8 cellular contexts compared by ENCODE assay signal in genomic region chr9:91164724-91165520, GRCh38.
DNase-seq lines count a peak whose midpoint lies in the region; ATAC-seq and TF ChIP-seq lines count a peak whose summit lies in the region.

No MANE protein-coding gene starts in this region.

- H3K4me3 Mint-ChIP-seq in activated T-helper 2 cell treated with anti-CD3 and anti-CD28 coated beads, Interferon-gamma antibody, Interleukin-2, Interleukin-4, amounts not matched to agents 10 μg/mL and 5 μg/mL and 100 μg/mL, durations not matched to agents 14 hours and 24 hours and 36 hours (ENCODE audit: low read depth) = peak overlapping the region; percentile 84

- H3K4me1 ChIP-seq in Peyer's patch (peaks cover 9 to 52% (median 20%) of the 10 kb centered on the region in 4 donors), skeletal muscle satellite cell (ENCODE audit: control insufficient read depth, insufficient read depth, low read length) (peaks cover 42% of the 10 kb centered on the region)

- H3K4me2 ChIP-seq in skeletal muscle satellite cell (ENCODE audit: low read length) = peak overlapping the region; percentile 59

- peaks cover 40% of the 10 kb centered on the region for H3K36me3 Mint-ChIP-seq in activated T-helper 2 cell treated with anti-CD3 and anti-CD28 coated beads, Interferon-gamma antibody, Interleukin-2, Interleukin-4, amounts not matched to agents 10 μg/mL and 5 μg/mL and 100 μg/mL, durations not matched to agents 14 hours and 24 hours and 36 hours (ENCODE audit: low read depth)

- H3K9me3 Mint-ChIP-seq in activated T-helper 2 cell treated with anti-CD3 and anti-CD28 coated beads, Interferon-gamma antibody, Interleukin-2, Interleukin-4, amounts not matched to agents 10 μg/mL and 5 μg/mL and 100 μg/mL, durations not matched to agents 14 hours and 24 hours and 36 hours = peaks cover 6% of the 10 kb centered on the region

- peak overlapping the region; percentile 98 for H3K27ac Mint-ChIP-seq in activated T-helper 2 cell treated with anti-CD3 and anti-CD28 coated beads, Interferon-gamma antibody, Interleukin-2, Interleukin-4, amounts not matched to agents 10 μg/mL and 5 μg/mL and 100 μg/mL, durations not matched to agents 14 hours and 24 hours and 36 hours

- no peaks in the 10 kb centered on the region for H3K36me3 ChIP-seq in Peyer's patch
- H3K36me3 ChIP-seq in skeletal muscle satellite cell (ENCODE audit: insufficient read depth, low read length) = no peaks in the 10 kb centered on the region

- H3K4me3 ChIP-seq in Peyer's patch (no peak overlapping the region), skeletal muscle satellite cell (ENCODE audit: low read length) (no peak overlapping the region)

- H3K27me3 Mint-ChIP-seq in activated T-helper 2 cell treated with anti-CD3 and anti-CD28 coated beads, Interferon-gamma antibody, Interleukin-2, Interleukin-4, amounts not matched to agents 10 μg/mL and 5 μg/mL and 100 μg/mL, durations not matched to agents 14 hours and 24 hours and 36 hours (ENCODE audit: low read depth) = no peaks in the 10 kb centered on the region

- H3K9me3 ChIP-seq in Peyer's patch = no peaks in the 10 kb centered on the region
- H3K9me3 ChIP-seq in skeletal muscle satellite cell (replicated peaks; ENCODE audit: low read length) = no peaks in the 10 kb centered on the region

- TF ChIP-seq CTCF in Peyer's patch (IDR thresholded peaks at IDR 0.05) = no peak

- no peaks in the 10 kb centered on the region for H3K27me3 ChIP-seq in Peyer's patch
- H3K27me3 ChIP-seq in skeletal muscle satellite cell (ENCODE audit: control insufficient read depth, insufficient read depth, low read length) = no peaks in the 10 kb centered on the region

- peak overlapping the region; percentile 67 to 89 (median 82) for H3K27ac ChIP-seq in Peyer's patch

- H3K4me1 Mint-ChIP-seq in activated T-helper 2 cell treated with anti-CD3 and anti-CD28 coated beads, Interferon-gamma antibody, Interleukin-2, Interleukin-4, amounts not matched to agents 10 μg/mL and 5 μg/mL and 100 μg/mL, durations not matched to agents 14 hours and 24 hours and 36 hours (ENCODE audit: low read depth) = peaks cover 58% of the 10 kb centered on the region

- peak in 1 of 2 donors; percentile 38 for TF ChIP-seq POLR2A in Peyer's patch (IDR thresholded peaks at IDR 0.05)

- peak overlapping the region; percentile 60 for H3K9ac ChIP-seq in skeletal muscle satellite cell (ENCODE audit: low read depth, low read length)

- peak; percentile 39 for ATAC-seq in GM19467 (IDR thresholded peaks at IDR 0.05; ENCODE audit: unreplicated experiment)
- ATAC-seq in GM21717 (IDR thresholded peaks at IDR 0.05; ENCODE audit: unreplicated experiment) = no peak
- no peak for ATAC-seq in GM19035 (IDR thresholded peaks at IDR 0.05; ENCODE audit: unreplicated experiment)

- intact Hi-C loops in activated T-helper 2 cell treated with anti-CD3 and anti-CD28 coated beads, Interferon-gamma antibody, Interleukin-2, Interleukin-4, amounts not matched to agents 10 μg/mL and 5 μg/mL and 100 μg/mL, durations not matched to agents 14 hours and 24 hours and 36 hours (cut with micrococcal nuclease) = loop anchor here (1.0 to 5.0 kb wide), 7 partner anchors 9 to 182 kb away; no protein-coding TSS in a partner anchor

- DNase-seq in Peyer's patch = peak; percentile 72 to 95 (median 91)
- DNase-seq in activated T-helper 2 cell treated with anti-CD3 and anti-CD28 coated beads, Interferon-gamma antibody, Interleukin-2, Interleukin-4, amounts not matched to agents 10 μg/mL and 5 μg/mL and 100 μg/mL, durations not matched to agents 14 hours and 24 hours and 36 hours (ENCODE audit: low spot score) = peak; percentile 82
- DNase-seq in glomerular endothelial cell (ENCODE audit: extremely low read depth, low read depth, low spot score) = peak; percentile 36
- DNase-seq in kidney glomerular epithelial cell (lab: John Stamatoyannopoulos, UW) = no peak
